ENCODE assay signal across 8 cellular contexts in the genomic region with DNA sequence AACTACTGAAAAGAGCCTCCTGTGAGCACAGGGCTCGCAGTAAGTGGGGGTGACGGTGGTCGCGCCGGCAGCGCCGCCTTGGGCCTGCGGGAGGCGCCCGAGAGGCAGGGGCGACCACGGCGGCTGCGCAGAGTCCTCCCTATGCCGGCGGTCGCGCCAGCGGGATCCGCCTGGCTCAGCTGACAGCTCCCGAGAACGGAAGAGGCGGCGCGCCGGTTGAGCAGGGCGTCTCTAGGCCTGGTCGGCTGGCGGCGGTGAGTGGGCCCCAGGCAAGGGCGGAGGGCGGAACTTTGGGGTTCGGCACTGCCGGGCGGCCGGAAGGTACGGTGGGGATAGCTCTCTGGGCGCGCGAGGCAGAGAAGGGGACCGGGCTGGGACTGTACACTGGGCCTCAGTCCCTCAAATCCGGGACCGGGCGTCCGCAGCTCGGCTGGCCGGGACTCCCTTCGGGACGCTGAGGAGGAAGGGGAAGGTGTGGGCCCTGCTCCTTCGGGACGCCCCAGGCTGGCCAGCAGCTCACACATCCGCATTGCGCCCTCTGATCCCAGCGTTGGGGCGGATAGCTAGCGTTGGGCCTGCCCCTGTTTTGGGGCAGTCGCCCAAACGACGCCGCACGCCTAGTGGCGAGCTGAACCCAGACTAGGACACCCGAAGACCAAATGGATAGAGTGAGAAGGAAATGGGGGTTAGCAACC. TPM values are rescaled to one million over a fixed set of nuclear protein-coding genes. Genes with fewer than 3 reads are reported as not detected.
DNase-seq lines count a peak whose midpoint lies in the region; ATAC-seq, FAIRE-seq and TF ChIP-seq lines count a peak whose summit lies in the region.

A gene with protein sequence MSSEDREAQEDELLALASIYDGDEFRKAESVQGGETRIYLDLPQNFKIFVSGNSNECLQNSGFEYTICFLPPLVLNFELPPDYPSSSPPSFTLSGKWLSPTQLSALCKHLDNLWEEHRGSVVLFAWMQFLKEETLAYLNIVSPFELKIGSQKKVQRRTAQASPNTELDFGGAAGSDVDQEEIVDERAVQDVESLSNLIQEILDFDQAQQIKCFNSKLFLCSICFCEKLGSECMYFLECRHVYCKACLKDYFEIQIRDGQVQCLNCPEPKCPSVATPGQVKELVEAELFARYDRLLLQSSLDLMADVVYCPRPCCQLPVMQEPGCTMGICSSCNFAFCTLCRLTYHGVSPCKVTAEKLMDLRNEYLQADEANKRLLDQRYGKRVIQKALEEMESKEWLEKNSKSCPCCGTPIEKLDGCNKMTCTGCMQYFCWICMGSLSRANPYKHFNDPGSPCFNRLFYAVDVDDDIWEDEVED (plus strand): TSS at position 192 of the 695 bp plus-strand sequence. CDS start 4,484 bp downstream, outside the sequence.

- peak within 1 kb of the TSS; percentile 97 for H3K4me2 ChIP-seq in keratinocyte (ENCODE audit: control insufficient read depth, extremely low read depth, insufficient read depth, low read depth, low read length)

- no peaks in the 10 kb centered on the region for H3K9me3 Mint-ChIP-seq in activated B cell treated with CpG ODN at 0.5 μM for 24 hours

- peak within 1 kb of the TSS; percentile 91 for H3K27ac Mint-ChIP-seq in activated B cell treated with CpG ODN at 0.5 μM for 24 hours

- no peaks in the 10 kb centered on the region for H4K20me1 ChIP-seq in keratinocyte (ENCODE audit: control insufficient read depth, extremely low read depth, insufficient read depth, low read length)

- DNase-seq in AG09309 (ENCODE audit: low read depth) (peak; percentile 58), NCI-H2227 (lab: John Stamatoyannopoulos, UW; ENCODE audit: unreplicated experiment) (peak; percentile 92), activated B cell treated with CpG ODN at 0.5 μM for 24 hours (peak; percentile 93), caudate nucleus (lab: John Stamatoyannopoulos, UW) (peak in 60 of 61 donors; percentile 43 to 93 (median 84)), keratinocyte (ENCODE audit: low read depth, low spot score) (peak; percentile 36)
- DNase-seq in stimulated activated CD4-positive, alpha-beta T cell treated with anti-CD3 and anti-CD28 coated beads, Interleukin-15, amount 100 ng/mL, for 1 hour (ENCODE audit: low read depth in 1 of 2, low spot score in 1 of 2): peak; percentile 83 to 87

- no peaks in the 10 kb centered on the region for H3K9me3 ChIP-seq in keratinocyte (ENCODE audit: control insufficient read depth, low read depth, low read length)

- FAIRE-seq in keratinocyte (lab: Jason Lieb, UNC): no peak

- intact Hi-C loops in activated B cell treated with CpG ODN at 0.5 μM for 24 hours (cut with micrococcal nuclease): loop anchor here (1.0 to 5.0 kb wide), 11 partner anchors 9 to 803 kb away; a partner anchor contains a TSS

- CTCF ChIA-PET in activated B cell treated with CpG ODN at 0.5 μM for 24 hours (lab: Charles Lee): interaction anchor here (0.6 to 3.8 kb wide), 20 partner anchors 9 to 744 kb away, joined by 3 to 48 read pairs (median 4); a partner anchor contains a TSS

- H3K27ac ChIP-seq in caudate nucleus (ENCODE audit: low read depth, low read length) (peak within 1 kb of the TSS; percentile 97), keratinocyte (ENCODE audit: control insufficient read depth, insufficient read depth, low read length) (peak within 1 kb of the TSS; percentile 86)

- dilution Hi-C loops in keratinocyte (cut with MboI; ENCODE audit: extremely low pct_ligation_motif_present, low sequenced_read_pairs): no loop called here

- H2AFZ ChIP-seq in keratinocyte (ENCODE audit: control insufficient read depth, low read length): peak within 1 kb of the TSS; percentile 99

- POLR2A ChIA-PET in activated B cell treated with CpG ODN at 0.5 μM for 24 hours (lab: Charles Lee): interaction anchor here (0.5 to 4.5 kb wide), 25 partner anchors 8 to 1034 kb away, joined by 3 to 47 read pairs (median 4); a partner anchor contains a TSS

- peak within 1 kb of the TSS; percentile 98 for H3K9ac ChIP-seq in keratinocyte (ENCODE audit: control insufficient read depth, extremely low read depth, insufficient read depth, low read length)

- H3K27me3 Mint-ChIP-seq in activated B cell treated with CpG ODN at 0.5 μM for 24 hours: no peaks in the 10 kb centered on the region

- no peaks in the 10 kb centered on the region for H3K9me1 ChIP-seq in keratinocyte (ENCODE audit: control insufficient read depth, extremely low read depth, insufficient read depth, low read length)

- H3K4me1 ChIP-seq in keratinocyte (ENCODE audit: control insufficient read depth, extremely low read depth, insufficient read depth, low read length): peaks cover 18% of the 10 kb centered on the region

- peaks cover 46% of the 10 kb centered on the region for H3K4me1 Mint-ChIP-seq in activated B cell treated with CpG ODN at 0.5 μM for 24 hours

- no peaks in the 10 kb centered on the region for H3K27me3 ChIP-seq in keratinocyte (ENCODE audit: control insufficient read depth, extremely low read depth, insufficient read depth, low read length)

- ATAC-seq in GM18870 (IDR thresholded peaks at IDR 0.05; ENCODE audit: unreplicated experiment) (peak; percentile 83), HG03135 (IDR thresholded peaks at IDR 0.05; ENCODE audit: unreplicated experiment) (peak; percentile 92), activated B cell treated with CpG ODN at 0.5 μM for 24 hours (ENCODE audit: low read depth) (peak; percentile 89)

- peaks cover 23% of the 10 kb centered on the region for H3K36me3 Mint-ChIP-seq in activated B cell treated with CpG ODN at 0.5 μM for 24 hours (ENCODE audit: low read depth)

- peak; percentile 61 for TF ChIP-seq CTCF in AG09309 (IDR thresholded peaks at IDR 0.05; ENCODE audit: control insufficient read depth, insufficient read depth, low read depth, low read length, missing control alignments)
- TF ChIP-seq CTCF in activated B cell treated with CpG ODN at 0.5 μM for 24 hours (IDR thresholded peaks at IDR 0.05): peak; percentile 41
- peak; percentile 86 to 97 (median 87) for TF ChIP-seq CTCF in keratinocyte (optimal IDR thresholded peaks at IDR 0.05 in 1 of 3, IDR thresholded peaks at IDR 0.05 in 1 of 3, conservative IDR thresholded peaks at IDR 0.05 in 1 of 3; ENCODE audit: extremely low read depth in 1 of 3, insufficient read depth in 2 of 3, low read length in 3 of 3)

- peaks cover 26% of the 10 kb centered on the region for H3K79me2 ChIP-seq in keratinocyte (ENCODE audit: control insufficient read depth, insufficient read depth, low read length)

- peaks cover 7 to 11% of the 10 kb centered on the region in 2 experiments for H3K36me3 ChIP-seq in keratinocyte (ENCODE audit: control insufficient read depth in 2 of 2, extremely low read depth in 1 of 2, insufficient read depth in 2 of 2, low read length in 2 of 2)

- peak within 1 kb of the TSS; percentile 91 for H3K4me3 Mint-ChIP-seq in activated B cell treated with CpG ODN at 0.5 μM for 24 hours

- peak within 1 kb of the TSS; percentile 57 for H3K4me3 ChIP-seq in AG09309 (ENCODE audit: control insufficient read depth, low read depth, low read length)
- peak within 1 kb of the TSS; percentile 78 to 99 (median 98) for H3K4me3 ChIP-seq in keratinocyte (ENCODE audit: control insufficient read depth in 2 of 3, extremely low read depth in 1 of 3, insufficient read depth in 2 of 3, low read depth in 1 of 3, low read length in 3 of 3)

RNA-seq across cellular contexts. Expression of the gene that starts here (rescaled TPM):
- 30.0 and 30.4 TPM in 2 replicates for total RNA-seq in activated B cell treated with CpG ODN at 0.5 μM for 24 hours
- polyA plus RNA-seq in keratinocyte: 63.6 to 65.8 TPM (median 64.4 TPM) in 3 replicates
- 63.7 TPM for polyA plus RNA-seq in keratinocyte (2011; ENCODE audit: low read depth)
- polyA plus RNA-seq in keratinocyte (2011; cell fraction: cytosol; rRNA removed): 53.8 and 87.6 TPM in 2 replicates
- 51.5 and 56.7 TPM in 2 replicates for polyA plus RNA-seq in keratinocyte (2011; cell fraction: nucleus; rRNA removed)
- 37.0 and 69.3 TPM in 2 replicates for polyA plus RNA-seq in keratinocyte (2012; ENCODE audit: low replicate concordance)
- 42.9 to 68.3 TPM (median 57.3 TPM) in 3 replicates for polyA minus RNA-seq in keratinocyte
- 44.1 TPM for polyA minus RNA-seq in keratinocyte (2011; cell fraction: cytosol; rRNA and poly(A)+ RNA removed)
- polyA minus RNA-seq in keratinocyte (2011; cell fraction: nucleus; rRNA and poly(A)+ RNA removed): 12.2 and 50.0 TPM in 2 replicates

Comparison
In these comparisons a context has a peak if more than half of its experiments do, and no peak if none do; other contexts are left out.
1. Peak in every context shown above with its lines: DNase-seq, ATAC-seq, H3K4me3 ChIP-seq and H3K27ac ChIP-seq.
2. DNase-seq: peak in every context shown above with its lines; median percentile 93 in activated B cell treated with CpG ODN at 0.5 μM for 24 hours; 92 in NCI-H2227; 85 in stimulated activated CD4-positive, alpha-beta T cell treated with anti-CD3 and anti-CD28 coated beads, Interleukin-15, amount 100 ng/mL, for 1 hour; 84 in caudate nucleus; 58 in AG09309; 36 in keratinocyte.